In genomic region chr6:43861212-43861918, GRCh38 we compare ENCODE assay signal across 20 cellular contexts.
"Had no signal": no experiment of that assay in that cellular context is flagged by ENCODE, and none has a peak within 500 bp of the region (broad histone marks: within the 10 kb centered on the region; RNA-seq: fewer than 3 reads in every experiment).

No MANE protein-coding gene starts in this region.

- H3K9me3 ChIP-seq: adrenal gland, breast epithelium had no signal

- H3K4me3 ChIP-seq: adrenal gland, breast epithelium, PC-9 had no signal

- H3K27ac Mint-ChIP-seq: activated CD8-positive, alpha-beta T cell treated with anti-CD3 and anti-CD28 coated beads for 36 hours; activated naive CD8-positive, alpha-beta T cell treated with anti-CD3 and anti-CD28 coated beads, Interleukin-2, amount 10 ng/mL, durations not matched to agents 7 days and 5 days; T-helper 1 cell treated with Interleukin-12 subunit alpha and Interleukin-12 subunit beta and Interleukin-4 antibody, amounts not matched to agents 30 μg/mL and 1 μg/mL, for 36 hours had no signal

- H3K27me3 ChIP-seq: adrenal gland, breast epithelium had no signal

- DNase-seq: activated CD4-positive, alpha-beta T cell treated with anti-CD3 and anti-CD28 coated beads for 4 hours; activated CD8-positive, alpha-beta memory T cell treated with anti-CD3 and anti-CD28 coated beads, Interleukin-2, amount 50 U/mL, for 48 hours; activated CD8-positive, alpha-beta T cell treated with anti-CD3 and anti-CD28 coated beads for 36 hours; activated naive CD4-positive, alpha-beta T cell treated with anti-CD3 and anti-CD28 coated beads, Interleukin-2, amount 50 U/mL, for 16 hours; activated naive CD8-positive, alpha-beta T cell treated with anti-CD3 and anti-CD28 coated beads, Interleukin-2, amount 10 ng/mL, durations not matched to agents 7 days and 5 days; activated T-cell treated with anti-CD3 and anti-CD28 coated beads, Interleukin-2, amount 50 U/mL, for 1 hour; adrenal gland; aorta; caudate nucleus; NCI-H1092; NCI-H1930; NCI-H345; NCI-H510A; NCI-H526 treated with DMSO at 0.1 percent for 48 hours; PC-9; SHP77 treated with DMSO at 0.1 percent for 48 hours had no signal

- H3K27ac ChIP-seq: adrenal gland, breast epithelium, KMS-11, PC-9 had no signal

- H3K4me3 Mint-ChIP-seq: activated CD8-positive, alpha-beta T cell treated with anti-CD3 and anti-CD28 coated beads for 36 hours; activated naive CD8-positive, alpha-beta T cell treated with anti-CD3 and anti-CD28 coated beads, Interleukin-2, amount 10 ng/mL, durations not matched to agents 7 days and 5 days; T-helper 1 cell treated with Interleukin-12 subunit alpha and Interleukin-12 subunit beta and Interleukin-4 antibody, amounts not matched to agents 30 μg/mL and 1 μg/mL, for 36 hours had no signal

- H3K9me3 Mint-ChIP-seq: activated CD8-positive, alpha-beta T cell treated with anti-CD3 and anti-CD28 coated beads for 36 hours; activated naive CD8-positive, alpha-beta T cell treated with anti-CD3 and anti-CD28 coated beads, Interleukin-2, amount 10 ng/mL, durations not matched to agents 7 days and 5 days; T-helper 1 cell treated with Interleukin-12 subunit alpha and Interleukin-12 subunit beta and Interleukin-4 antibody, amounts not matched to agents 30 μg/mL and 1 μg/mL, for 36 hours had no signal

- H3K36me3 ChIP-seq: adrenal gland, breast epithelium had no signal

- ATAC-seq: activated CD4-positive, CD25-positive, alpha-beta regulatory T cell treated with anti-CD3 and anti-CD28 coated beads, Interleukin-2, amount 50 U/mL, for 24 hours; activated CD8-positive, alpha-beta T cell treated with anti-CD3 and anti-CD28 coated beads for 36 hours had no signal

- H3K4me1 ChIP-seq: adrenal gland, breast epithelium had no signal

- H3K4me1 Mint-ChIP-seq: activated naive CD8-positive, alpha-beta T cell treated with anti-CD3 and anti-CD28 coated beads, Interleukin-2, amount 10 ng/mL, durations not matched to agents 7 days and 5 days had no signal

- H3K36me3 Mint-ChIP-seq: activated naive CD8-positive, alpha-beta T cell treated with anti-CD3 and anti-CD28 coated beads, Interleukin-2, amount 10 ng/mL, durations not matched to agents 7 days and 5 days had no signal
